Comparison of ENCODE assay signal across 24 cellular contexts in genomic region chr11:96761451-96761850, GRCh38.
"Had no signal": no experiment of that assay in that cellular context is flagged by ENCODE, and none has a peak within 500 bp of the region (broad histone marks: within the 10 kb centered on the region; RNA-seq: fewer than 3 reads in every experiment).

No MANE protein-coding gene starts in this region.

- H3K4me3 ChIP-seq: left ventricle myocardium inferior, lung, pancreas, prostate gland, skin epidermis, spleen, suprapubic skin, thoracic aorta, tibial artery, upper lobe of right lung had no signal

- H3K9me3 ChIP-seq: left ventricle myocardium inferior, pancreas, prostate gland, spleen, suprapubic skin, thoracic aorta, tibial artery, upper lobe of right lung had no signal

- H3K27me3 ChIP-seq: pancreas, spleen, suprapubic skin, tibial artery, upper lobe of right lung had no signal

- ATAC-seq: naive thymus-derived CD8-positive, alpha-beta T cell; pancreas; right cardiac atrium; sciatic nerve; stimulated activated effector memory CD8-positive, alpha-beta T cell treated with anti-CD3 and anti-CD28 coated beads, Interleukin-12 subunit alpha, Interleukin-12 subunit beta, amount 100 ng/mL, for 72 hours; upper lobe of right lung had no signal

- H3K27ac ChIP-seq: left ventricle myocardium inferior, pancreas, prostate gland, skin epidermis, spleen, suprapubic skin, thoracic aorta, tibial artery, upper lobe of right lung had no signal

- DNase-seq: hypothalamus; immature natural killer cell; left ventricle myocardium inferior; naive thymus-derived CD8-positive, alpha-beta T cell; nucleus accumbens; pancreas; posterior cingulate gyrus; retina; right cardiac atrium; spleen; stimulated activated CD4-positive, alpha-beta T cell treated with anti-CD3 and anti-CD28 coated beads, Interleukin-4, amount 100 ng/mL, for 24 hours; stimulated activated naive CD4-positive, alpha-beta T cell; tibial artery; trophoblast cell; upper lobe of right lung had no signal

- H3K4me1 ChIP-seq: left ventricle myocardium inferior, pancreas, prostate gland, spleen, suprapubic skin, tibial artery, upper lobe of right lung had no signal

- H3K36me3 ChIP-seq: left ventricle myocardium inferior, pancreas, prostate gland, spleen, suprapubic skin, thoracic aorta, tibial artery, upper lobe of right lung had no signal

- FAIRE-seq: islet of Langerhans, pancreas, urothelium cell line had no signal
